In the genomic region with DNA sequence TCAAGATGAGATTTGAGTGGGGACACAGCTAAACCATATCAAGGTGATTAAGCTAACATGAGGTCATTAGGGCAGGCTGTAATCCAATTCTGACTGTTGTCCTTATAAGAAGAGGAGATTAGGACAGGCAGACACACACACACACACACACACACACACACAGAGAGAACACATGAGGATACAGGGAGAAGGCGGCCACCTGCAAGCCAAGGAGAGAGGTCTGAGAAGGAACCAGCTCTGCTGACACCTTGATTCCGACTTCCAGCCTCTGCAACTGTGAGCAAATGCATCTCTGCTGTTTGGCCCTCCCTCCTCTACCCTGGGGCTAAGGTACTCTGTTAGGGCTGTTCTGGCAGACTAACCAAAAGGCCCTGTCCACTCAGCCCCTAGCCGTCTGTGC, we compare ENCODE assay signal across 1 cellular context.
TF ChIP-seq lines count a peak whose summit lies in the region.

No MANE protein-coding gene starts in this region.

TF ChIP-seq in SK-N-SH, 30 proteins besides CTCF, POLR2A, EP300 and RAD21 (continued from another document):
- TF ChIP-seq RXRA (IDR thresholded peaks at IDR 0.05; ENCODE audit: borderline replicate concordance, low read depth) (no peak), FOXJ3 (CRISPR knock-in tag; IDR thresholded peaks at IDR 0.05) (no peak), RCOR1 (IDR thresholded peaks at IDR 0.05; ENCODE audit: low read length) (no peak), NFIC (IDR thresholded peaks at IDR 0.05; ENCODE audit: borderline replicate concordance) (no peak), SMC3 (IDR thresholded peaks at IDR 0.05; ENCODE audit: low read depth, low read length) (no peak), EZH2phosphoT487 (IDR thresholded peaks at IDR 0.05; ENCODE audit: borderline replicate concordance, low read depth) (no peak), CHD2 (IDR thresholded peaks at IDR 0.05; ENCODE audit: low read length, partially characterized antibody) (no peak), JUND (IDR thresholded peaks at IDR 0.05) (no peak), TCF12 (IDR thresholded peaks at IDR 0.05) (no peak)
- TF ChIP-seq, protein P1, sequence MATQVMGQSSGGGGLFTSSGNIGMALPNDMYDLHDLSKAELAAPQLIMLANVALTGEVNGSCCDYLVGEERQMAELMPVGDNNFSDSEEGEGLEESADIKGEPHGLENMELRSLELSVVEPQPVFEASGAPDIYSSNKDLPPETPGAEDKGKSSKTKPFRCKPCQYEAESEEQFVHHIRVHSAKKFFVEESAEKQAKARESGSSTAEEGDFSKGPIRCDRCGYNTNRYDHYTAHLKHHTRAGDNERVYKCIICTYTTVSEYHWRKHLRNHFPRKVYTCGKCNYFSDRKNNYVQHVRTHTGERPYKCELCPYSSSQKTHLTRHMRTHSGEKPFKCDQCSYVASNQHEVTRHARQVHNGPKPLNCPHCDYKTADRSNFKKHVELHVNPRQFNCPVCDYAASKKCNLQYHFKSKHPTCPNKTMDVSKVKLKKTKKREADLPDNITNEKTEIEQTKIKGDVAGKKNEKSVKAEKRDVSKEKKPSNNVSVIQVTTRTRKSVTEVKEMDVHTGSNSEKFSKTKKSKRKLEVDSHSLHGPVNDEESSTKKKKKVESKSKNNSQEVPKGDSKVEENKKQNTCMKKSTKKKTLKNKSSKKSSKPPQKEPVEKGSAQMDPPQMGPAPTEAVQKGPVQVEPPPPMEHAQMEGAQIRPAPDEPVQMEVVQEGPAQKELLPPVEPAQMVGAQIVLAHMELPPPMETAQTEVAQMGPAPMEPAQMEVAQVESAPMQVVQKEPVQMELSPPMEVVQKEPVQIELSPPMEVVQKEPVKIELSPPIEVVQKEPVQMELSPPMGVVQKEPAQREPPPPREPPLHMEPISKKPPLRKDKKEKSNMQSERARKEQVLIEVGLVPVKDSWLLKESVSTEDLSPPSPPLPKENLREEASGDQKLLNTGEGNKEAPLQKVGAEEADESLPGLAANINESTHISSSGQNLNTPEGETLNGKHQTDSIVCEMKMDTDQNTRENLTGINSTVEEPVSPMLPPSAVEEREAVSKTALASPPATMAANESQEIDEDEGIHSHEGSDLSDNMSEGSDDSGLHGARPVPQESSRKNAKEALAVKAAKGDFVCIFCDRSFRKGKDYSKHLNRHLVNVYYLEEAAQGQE (IDR thresholded peaks at IDR 0.05; ENCODE audit: low read depth, low read length), result no peak
- TF ChIP-seq, protein P2, sequence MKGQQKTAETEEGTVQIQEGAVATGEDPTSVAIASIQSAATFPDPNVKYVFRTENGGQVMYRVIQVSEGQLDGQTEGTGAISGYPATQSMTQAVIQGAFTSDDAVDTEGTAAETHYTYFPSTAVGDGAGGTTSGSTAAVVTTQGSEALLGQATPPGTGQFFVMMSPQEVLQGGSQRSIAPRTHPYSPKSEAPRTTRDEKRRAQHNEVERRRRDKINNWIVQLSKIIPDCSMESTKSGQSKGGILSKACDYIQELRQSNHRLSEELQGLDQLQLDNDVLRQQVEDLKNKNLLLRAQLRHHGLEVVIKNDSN (IDR thresholded peaks at IDR 0.05; ENCODE audit: borderline replicate concordance, low read depth), result no peak
- TF ChIP-seq, protein P3, sequence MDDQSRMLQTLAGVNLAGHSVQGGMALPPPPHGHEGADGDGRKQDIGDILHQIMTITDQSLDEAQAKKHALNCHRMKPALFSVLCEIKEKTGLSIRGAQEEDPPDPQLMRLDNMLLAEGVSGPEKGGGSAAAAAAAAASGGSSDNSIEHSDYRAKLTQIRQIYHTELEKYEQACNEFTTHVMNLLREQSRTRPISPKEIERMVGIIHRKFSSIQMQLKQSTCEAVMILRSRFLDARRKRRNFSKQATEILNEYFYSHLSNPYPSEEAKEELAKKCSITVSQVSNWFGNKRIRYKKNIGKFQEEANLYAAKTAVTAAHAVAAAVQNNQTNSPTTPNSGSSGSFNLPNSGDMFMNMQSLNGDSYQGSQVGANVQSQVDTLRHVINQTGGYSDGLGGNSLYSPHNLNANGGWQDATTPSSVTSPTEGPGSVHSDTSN (IDR thresholded peaks at IDR 0.05), result no peak
- TF ChIP-seq, protein P4, sequence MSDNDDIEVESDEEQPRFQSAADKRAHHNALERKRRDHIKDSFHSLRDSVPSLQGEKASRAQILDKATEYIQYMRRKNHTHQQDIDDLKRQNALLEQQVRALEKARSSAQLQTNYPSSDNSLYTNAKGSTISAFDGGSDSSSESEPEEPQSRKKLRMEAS (IDR thresholded peaks at IDR 0.05; ENCODE audit: low read depth), result no peak
